ENCODE assay signal across 27 cellular contexts in the genomic region with DNA sequence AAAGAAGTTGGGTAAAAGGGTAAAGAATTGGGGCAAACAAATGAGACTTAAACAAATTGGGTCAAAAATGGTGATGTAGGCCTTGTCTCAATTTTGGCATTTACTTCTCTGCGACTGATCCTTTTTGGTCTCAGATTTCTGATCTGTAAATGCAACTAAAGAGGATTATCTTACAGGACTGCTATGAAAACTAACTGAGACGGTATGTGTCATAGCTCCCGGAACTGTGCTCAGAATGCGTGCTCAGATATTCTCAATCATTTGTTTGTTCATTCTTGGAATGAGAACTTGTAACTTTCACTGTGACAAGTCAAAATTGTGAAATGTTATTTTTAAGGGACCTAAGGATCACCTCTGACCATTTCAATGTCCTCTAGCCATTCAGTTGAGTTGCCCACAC.
"Had no signal": no experiment of that assay in that cellular context is flagged by ENCODE, and none has a peak within 500 bp of the region (broad histone marks: within the 10 kb centered on the region; RNA-seq: fewer than 3 reads in every experiment).

No MANE protein-coding gene starts in this region.

- H3K4me1 Mint-ChIP-seq: activated naive CD8-positive, alpha-beta T cell treated with anti-CD3 and anti-CD28 coated beads, Interleukin-2, amount 50 U/mL, for 24 hours had no signal

- H3K4me3 ChIP-seq: K562, SJSA1 had no signal

- H3K4me1 ChIP-seq: SJSA1 had no signal

- H3K27ac Mint-ChIP-seq: activated CD8-positive, alpha-beta T cell treated with anti-CD3 and anti-CD28 coated beads for 36 hours; activated naive CD4-positive, alpha-beta T cell treated with anti-CD3 and anti-CD28 coated beads, Interleukin-2, amount 50 U/mL, for 72 hours; activated naive CD8-positive, alpha-beta T cell treated with anti-CD3 and anti-CD28 coated beads, Interleukin-2, amount 50 U/mL, for 24 hours; activated T-helper 1 cell treated with anti-CD3 and anti-CD28 coated beads, Interleukin-12 subunit alpha, Interleukin-12 subunit beta, Interleukin-2, Interleukin-4 antibody, amounts not matched to agents 30 ng/mL and 10 ng/mL and 1 ng/mL, durations not matched to agents 14 hours and 24 hours and 36 hours; T-helper 1 cell treated with Interleukin-12 subunit alpha and Interleukin-12 subunit beta and Interleukin-4 antibody, amounts not matched to agents 30 μg/mL and 1 μg/mL, for 36 hours had no signal

- H3K27me3 Mint-ChIP-seq: activated CD8-positive, alpha-beta T cell treated with anti-CD3 and anti-CD28 coated beads for 36 hours; activated naive CD8-positive, alpha-beta T cell treated with anti-CD3 and anti-CD28 coated beads, Interleukin-2, amount 50 U/mL, for 24 hours had no signal

- H3K27me3 ChIP-seq: brain microvascular endothelial cell, SJSA1 had no signal

- DNase-seq: activated CD4-positive, alpha-beta T cell treated with anti-CD3 and anti-CD28 coated beads for 4 hours; activated CD8-positive, alpha-beta memory T cell treated with anti-CD3 and anti-CD28 coated beads, Interleukin-2, amount 50 U/mL, for 4 hours; activated CD8-positive, alpha-beta T cell treated with anti-CD3 and anti-CD28 coated beads for 36 hours; activated effector memory CD4-positive, alpha-beta T cell treated with Interleukin-2 at 50 U/mL for 16 hours; activated naive CD4-positive, alpha-beta T cell; activated naive CD8-positive, alpha-beta T cell treated with anti-CD3 and anti-CD28 coated beads, Interleukin-2, amount 50 U/mL, for 24 hours; activated T-cell treated with anti-CD3 and anti-CD28 coated beads, Interleukin-2, amount 50 U/mL, for 1 hour; brain microvascular endothelial cell; cerebellar nuclear complex; Karpas-422; NCI-H1105 treated with DMSO at 0.1 percent for 48 hours; NCI-H1436 treated with DMSO at 0.1 percent for 48 hours; NCI-H187; NCI-H2081; NCI-H446; NCI-H526; NCI-H774; NK-92 treated with Interleukin-12 subunit alpha and Interleukin-12 subunit beta, amount 100 ng/mL, for 24 hours; SHP77; SW 1271 had no signal

- H3K36me3 ChIP-seq: brain microvascular endothelial cell, SJSA1 had no signal

- H3K27ac ChIP-seq: brain microvascular endothelial cell, SJSA1 had no signal

- ATAC-seq: activated CD4-positive, CD25-positive, alpha-beta regulatory T cell treated with anti-CD3 and anti-CD28 coated beads, Interleukin-2, amount 50 U/mL, for 24 hours; activated CD8-positive, alpha-beta T cell treated with anti-CD3 and anti-CD28 coated beads for 36 hours; activated naive CD4-positive, alpha-beta T cell treated with anti-CD3 and anti-CD28 coated beads, Interleukin-2, amount 50 U/mL, for 72 hours; activated naive CD8-positive, alpha-beta T cell treated with anti-CD3 and anti-CD28 coated beads, Interleukin-2, amount 50 U/mL, for 24 hours; K562; SK-N-SH treated with all-trans-retinoic acid at 6 μM for 48 hours had no signal

- H3K9me3 ChIP-seq: SJSA1 had no signal

- H3K36me3 Mint-ChIP-seq: activated naive CD4-positive, alpha-beta T cell treated with anti-CD3 and anti-CD28 coated beads, Interleukin-2, amount 50 U/mL, for 72 hours had no signal

- H3K4me3 Mint-ChIP-seq: activated CD8-positive, alpha-beta T cell treated with anti-CD3 and anti-CD28 coated beads for 36 hours; activated naive CD8-positive, alpha-beta T cell treated with anti-CD3 and anti-CD28 coated beads, Interleukin-2, amount 50 U/mL, for 24 hours; activated T-helper 1 cell treated with anti-CD3 and anti-CD28 coated beads, Interleukin-12 subunit alpha, Interleukin-12 subunit beta, Interleukin-2, Interleukin-4 antibody, amounts not matched to agents 30 ng/mL and 10 ng/mL and 1 ng/mL, durations not matched to agents 14 hours and 24 hours and 36 hours; T-helper 1 cell treated with Interleukin-12 subunit alpha and Interleukin-12 subunit beta and Interleukin-4 antibody, amounts not matched to agents 30 μg/mL and 1 μg/mL, for 36 hours had no signal

- H3K9me3 Mint-ChIP-seq: activated T-helper 1 cell treated with anti-CD3 and anti-CD28 coated beads, Interleukin-12 subunit alpha, Interleukin-12 subunit beta, Interleukin-2, Interleukin-4 antibody, amounts not matched to agents 30 ng/mL and 10 ng/mL and 1 ng/mL, durations not matched to agents 14 hours and 24 hours and 36 hours; T-helper 1 cell treated with Interleukin-12 subunit alpha and Interleukin-12 subunit beta and Interleukin-4 antibody, amounts not matched to agents 30 μg/mL and 1 μg/mL, for 36 hours had no signal
